2 cellular contexts compared by ENCODE assay signal in the genomic region with DNA sequence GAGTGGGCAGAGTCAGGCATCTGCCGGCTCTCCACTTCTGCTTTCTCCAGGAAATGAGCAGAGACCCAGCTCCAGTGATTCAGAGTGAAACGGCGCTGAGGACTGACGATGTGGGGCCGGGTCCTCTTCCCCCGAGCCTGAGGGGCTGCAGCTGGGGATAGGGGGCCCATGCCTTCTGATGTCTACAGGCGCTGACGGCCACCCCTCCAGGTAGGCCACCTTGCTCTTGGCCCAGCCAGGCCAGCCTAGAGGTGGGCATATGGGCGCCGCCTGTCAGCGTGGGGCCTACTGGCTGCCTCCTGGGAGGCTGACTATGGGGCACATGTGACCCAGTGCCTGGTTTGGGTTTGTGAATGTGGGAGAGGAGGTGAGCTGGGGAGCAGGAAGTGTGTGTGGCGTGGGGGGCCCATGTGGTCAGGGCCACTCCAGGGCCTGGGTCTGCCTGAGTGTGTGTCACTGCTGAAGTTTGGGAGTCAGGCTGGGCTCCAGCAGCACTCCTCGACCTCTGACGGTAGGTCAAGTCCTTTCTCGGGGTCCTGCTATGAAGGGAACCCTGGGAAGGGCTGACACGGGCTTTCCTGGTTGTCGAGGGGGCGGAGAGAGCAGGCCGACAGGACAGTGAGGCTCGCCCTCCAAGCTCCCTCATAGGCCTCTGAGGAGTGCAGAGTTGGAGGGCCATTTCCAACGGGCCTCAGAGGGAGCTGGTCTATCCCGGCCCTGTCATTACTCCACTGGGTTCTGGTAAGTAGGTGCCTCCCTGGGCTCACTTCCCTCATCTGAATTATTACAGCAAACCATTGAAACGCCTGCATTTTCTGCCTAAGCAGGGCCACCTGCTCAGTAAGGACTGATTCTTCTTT.
TF ChIP-seq lines count a peak whose summit lies in the region.

A gene with protein sequence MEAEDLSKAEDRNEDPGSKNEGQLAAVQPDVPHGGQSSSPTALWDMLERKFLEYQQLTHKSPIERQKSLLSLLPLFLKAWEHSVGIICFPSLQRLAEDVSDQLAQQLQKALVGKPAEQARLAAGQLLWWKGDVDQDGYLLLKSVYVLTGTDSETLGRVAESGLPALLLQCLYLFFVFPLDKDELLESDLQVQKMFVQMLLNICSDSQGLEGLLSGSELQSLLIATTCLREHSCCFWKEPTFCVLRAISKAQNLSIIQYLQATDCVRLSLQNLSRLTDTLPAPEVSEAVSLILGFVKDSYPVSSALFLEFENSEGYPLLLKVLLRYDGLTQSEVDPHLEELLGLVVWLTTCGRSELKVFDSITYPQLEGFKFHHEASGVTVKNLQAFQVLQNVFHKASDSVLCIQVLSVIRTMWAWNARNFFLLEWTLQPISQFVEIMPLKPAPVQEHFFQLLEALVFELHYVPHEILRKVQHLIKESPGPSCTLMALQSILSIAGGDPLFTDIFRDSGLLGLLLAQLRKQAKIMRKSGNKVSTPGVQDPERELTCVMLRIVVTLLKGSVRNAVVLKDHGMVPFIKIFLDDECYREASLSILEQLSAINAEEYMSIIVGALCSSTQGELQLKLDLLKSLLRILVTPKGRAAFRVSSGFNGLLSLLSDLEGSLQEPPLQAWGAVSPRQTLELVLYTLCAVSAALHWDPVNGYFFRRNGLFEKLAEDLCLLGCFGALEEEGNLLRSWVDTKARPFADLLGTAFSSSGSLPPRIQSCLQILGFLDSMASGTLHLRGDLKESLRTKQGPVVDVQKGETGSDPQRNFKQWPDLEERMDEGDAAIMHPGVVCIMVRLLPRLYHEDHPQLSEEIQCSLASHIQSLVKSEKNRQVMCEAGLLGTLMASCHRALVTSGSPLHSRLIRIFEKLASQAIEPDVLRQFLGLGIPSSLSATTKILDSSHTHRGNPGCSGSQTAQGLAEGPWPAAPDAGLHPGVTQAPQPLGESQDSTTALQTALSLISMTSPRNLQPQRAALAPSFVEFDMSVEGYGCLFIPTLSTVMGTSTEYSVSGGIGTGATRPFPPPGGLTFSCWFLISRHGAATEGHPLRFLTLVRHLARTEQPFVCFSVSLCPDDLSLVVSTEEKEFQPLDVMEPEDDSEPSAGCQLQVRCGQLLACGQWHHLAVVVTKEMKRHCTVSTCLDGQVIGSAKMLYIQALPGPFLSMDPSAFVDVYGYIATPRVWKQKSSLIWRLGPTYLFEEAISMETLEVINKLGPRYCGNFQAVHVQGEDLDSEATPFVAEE (N-terminal part only) (plus strand): TSS at position 82 of the 860 bp plus-strand sequence. CDS start 24,860 bp downstream, outside the sequence.

TF ChIP-seq in HepG2, 621 proteins besides CTCF, POLR2A, EP300 and RAD21 (continued from another document):
- TF ChIP-seq, protein P1, sequence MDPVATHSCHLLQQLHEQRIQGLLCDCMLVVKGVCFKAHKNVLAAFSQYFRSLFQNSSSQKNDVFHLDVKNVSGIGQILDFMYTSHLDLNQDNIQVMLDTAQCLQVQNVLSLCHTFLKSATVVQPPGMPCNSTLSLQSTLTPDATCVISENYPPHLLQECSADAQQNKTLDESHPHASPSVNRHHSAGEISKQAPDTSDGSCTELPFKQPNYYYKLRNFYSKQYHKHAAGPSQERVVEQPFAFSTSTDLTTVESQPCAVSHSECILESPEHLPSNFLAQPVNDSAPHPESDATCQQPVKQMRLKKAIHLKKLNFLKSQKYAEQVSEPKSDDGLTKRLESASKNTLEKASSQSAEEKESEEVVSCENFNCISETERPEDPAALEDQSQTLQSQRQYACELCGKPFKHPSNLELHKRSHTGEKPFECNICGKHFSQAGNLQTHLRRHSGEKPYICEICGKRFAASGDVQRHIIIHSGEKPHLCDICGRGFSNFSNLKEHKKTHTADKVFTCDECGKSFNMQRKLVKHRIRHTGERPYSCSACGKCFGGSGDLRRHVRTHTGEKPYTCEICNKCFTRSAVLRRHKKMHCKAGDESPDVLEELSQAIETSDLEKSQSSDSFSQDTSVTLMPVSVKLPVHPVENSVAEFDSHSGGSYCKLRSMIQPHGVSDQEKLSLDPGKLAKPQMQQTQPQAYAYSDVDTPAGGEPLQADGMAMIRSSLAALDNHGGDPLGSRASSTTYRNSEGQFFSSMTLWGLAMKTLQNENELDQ (CRISPR knock-in tag; IDR thresholded peaks at IDR 0.05; ENCODE audit: borderline replicate concordance): no peak
- no peak for TF ChIP-seq NR2F2 (IDR thresholded peaks at IDR 0.05; ENCODE audit: borderline replicate concordance, low read depth)
TF ChIP-seq in HepG2: peak in this region for 0.

TF ChIP-seq in WTC11, 78 proteins besides CTCF, POLR2A, EP300 and RAD21 (continued from another document):
- TF ChIP-seq ELF4 (CRISPR knock-in tag; IDR thresholded peaks at IDR 0.05; ENCODE audit: low read depth) (no peak), ZNF263 (CRISPR knock-in tag; IDR thresholded peaks at IDR 0.05; ENCODE audit: low read depth) (no peak), NR2C2 (CRISPR knock-in tag; IDR thresholded peaks at IDR 0.05) (no peak)
